In genomic region chr7:50795253-50795652, GRCh38 we compare ENCODE assay signal across 19 cellular contexts. TPM values are rescaled to one million over a fixed set of nuclear protein-coding genes. Genes with fewer than 3 reads are reported as not detected.
A peak's percentile ranks its signal among the peaks of the same experiment; 100 is the strongest.
DNase-seq lines count a peak whose midpoint lies in the region; ATAC-seq and TF ChIP-seq lines count a peak whose summit lies in the region.
"Had no signal": no experiment of that assay in that cellular context is flagged by ENCODE, and none has a peak within 500 bp of the region (broad histone marks: within the 10 kb centered on the region; RNA-seq: fewer than 3 reads in every experiment).

No MANE protein-coding gene starts in this region.

- 0 out of 2 replicates have a peak, but pooled peaks cover 4% of the 10 kb centered on the region for H3K4me1 ChIP-seq in HEK293 (ENCODE audit: control insufficient read depth, insufficient read depth, low read length)

- no peak overlapping the region for H3K4me3 ChIP-seq in HEK293 (ENCODE audit: low read depth, low read length)

- peaks cover 6% of the 10 kb centered on the region for H3K9me3 Mint-ChIP-seq in neural crest cell
- peaks cover 0 to 6% of the 10 kb centered on the region in 2 donors for H3K9me3 Mint-ChIP-seq in stimulated activated naive CD8-positive, alpha-beta T cell treated with anti-CD3 and anti-CD28 coated beads, Interleukin-15, amount 100 ng/mL, for 72 hours
- H3K9me3 Mint-ChIP-seq in osteocyte (ENCODE audit: unreplicated experiment) = peaks cover 8% of the 10 kb centered on the region

- no peaks in the 10 kb centered on the region for H3K9me3 ChIP-seq in HEK293 (ENCODE audit: control insufficient read depth, insufficient read depth, low read depth, low read length)

- H3K27ac Mint-ChIP-seq in neural crest cell (ENCODE audit: unreplicated experiment) (no peak overlapping the region), osteocyte (ENCODE audit: unreplicated experiment) (no peak overlapping the region)
- H3K27ac Mint-ChIP-seq in stimulated activated naive CD8-positive, alpha-beta T cell treated with anti-CD3 and anti-CD28 coated beads, Interleukin-15, amount 100 ng/mL, for 72 hours = no peak overlapping the region
- H3K27ac Mint-ChIP-seq: CD14-positive monocyte had no signal

- H3K27me3 Mint-ChIP-seq in neural crest cell (ENCODE audit: low read depth) = peaks cover 15% of the 10 kb centered on the region
- H3K27me3 Mint-ChIP-seq in stimulated activated naive CD8-positive, alpha-beta T cell treated with anti-CD3 and anti-CD28 coated beads, Interleukin-15, amount 100 ng/mL, for 72 hours = peaks cover 52% of the 10 kb centered on the region
- peaks cover 3% of the 10 kb centered on the region for H3K27me3 Mint-ChIP-seq in osteocyte (ENCODE audit: unreplicated experiment)

- no peak for TF ChIP-seq CTCF in HEK293 (tag by site-specific recombination; IDR thresholded peaks at IDR 0.05)
- no peak for TF ChIP-seq CTCF in neural crest cell (conservative IDR thresholded peaks at IDR 0.05)
- no peak for TF ChIP-seq CTCF in osteocyte (IDR thresholded peaks at IDR 0.05)

- H3K4me1 Mint-ChIP-seq in neural crest cell (peaks cover 29% of the 10 kb centered on the region), osteocyte (ENCODE audit: unreplicated experiment) (peaks cover 18% of the 10 kb centered on the region)
- H3K4me1 Mint-ChIP-seq in stimulated activated naive CD8-positive, alpha-beta T cell treated with anti-CD3 and anti-CD28 coated beads, Interleukin-15, amount 100 ng/mL, for 72 hours = peaks cover 7% of the 10 kb centered on the region

- CTCF ChIA-PET in HEK293 (lab: Yijun Ruan, JAX) = interaction anchor here (0.8 to 1.0 kb wide), 2 partner anchors 346 to 347 kb away, joined by 3 to 4 read pairs; no protein-coding TSS in a partner anchor

- no peak overlapping the region for H3K27ac ChIP-seq in HEK293 (ENCODE audit: extremely low read depth, low read depth, low read length)
- H3K27ac ChIP-seq: HL-60 had no signal

- DNase-seq in DMS 273 treated with DMSO at 0.1 percent for 48 hours (lab: John Stamatoyannopoulos, UW) = peak; percentile 32
- DNase-seq in SW480 (ENCODE audit: low spot score) = peak; percentile 49
- DNase-seq in neural crest cell (ENCODE audit: low read depth, low spot score) = no peak
- DNase-seq in stimulated activated naive CD8-positive, alpha-beta T cell treated with anti-CD3 and anti-CD28 coated beads, Interleukin-15, amount 100 ng/mL, for 72 hours = no peak
- DNase-seq in osteocyte (ENCODE audit: extremely low spot score, unreplicated experiment) = no peak
- DNase-seq: AML-193; COR-L47; NCI-H1092 treated with DMSO at 0.1 percent for 48 hours; NCI-H2081 treated with DMSO at 0.1 percent for 48 hours; NCI-H2227 treated with DMSO at 0.1 percent for 48 hours; NCI-H524 treated with DMSO at 0.1 percent for 48 hours; NK-92 treated with Interleukin-12 subunit alpha and Interleukin-12 subunit beta, amount 100 ng/mL, for 24 hours; RPMI8226; SIG-M5 had no signal

- ATAC-seq in stimulated activated naive CD8-positive, alpha-beta T cell treated with anti-CD3 and anti-CD28 coated beads, Interleukin-15, amount 100 ng/mL, for 72 hours = no peak
- no peak for ATAC-seq in HG03139 (IDR thresholded peaks at IDR 0.05; ENCODE audit: unreplicated experiment)

- H3K36me3 Mint-ChIP-seq in neural crest cell (ENCODE audit: low read depth) (no peaks in the 10 kb centered on the region), osteocyte (ENCODE audit: unreplicated experiment) (no peaks in the 10 kb centered on the region)
- H3K36me3 Mint-ChIP-seq: CD14-positive monocyte had no signal

- H3K4me3 Mint-ChIP-seq in neural crest cell (peak overlapping the region; percentile 62), osteocyte (ENCODE audit: unreplicated experiment) (no peak overlapping the region)
- no peak overlapping the region for H3K4me3 Mint-ChIP-seq in stimulated activated naive CD8-positive, alpha-beta T cell treated with anti-CD3 and anti-CD28 coated beads, Interleukin-15, amount 100 ng/mL, for 72 hours

- no peaks in the 10 kb centered on the region for H3K36me3 ChIP-seq in HEK293 (ENCODE audit: control insufficient read depth in 2 of 2, insufficient read depth in 1 of 2, low read length in 2 of 2)

- POLR2A ChIA-PET in HEK293 (lab: Yijun Ruan, JAX) = no interaction called here

TF ChIP-seq in HEK293, 187 proteins besides CTCF, POLR2A, EP300 and RAD21:
- TF ChIP-seq GLI4 (tag by site-specific recombination; IDR thresholded peaks at IDR 0.05) = no peak
- 0 out of 2 replicates have a peak, but pooled peaks have one; percentile 20 for TF ChIP-seq EGR2 (tag by site-specific recombination; IDR thresholded peaks at IDR 0.05; ENCODE audit: low read depth)
- TF ChIP-seq ZNF623 (tag by site-specific recombination; IDR thresholded peaks at IDR 0.05) = no peak
- peak; percentile 55 for TF ChIP-seq ZFHX2 (tag by site-specific recombination; conservative IDR thresholded peaks at IDR 0.05)
- TF ChIP-seq ZNF133 (tag by site-specific recombination; IDR thresholded peaks at IDR 0.05) = no peak
- peak; percentile 36; the same call in 1 of the 2 replicates for TF ChIP-seq ZBTB17 (tag by site-specific recombination; IDR thresholded peaks at IDR 0.05)
- no peak for TF ChIP-seq ZNF37A (tag by site-specific recombination; IDR thresholded peaks at IDR 0.05)

RNA-seq across cellular contexts. Expression of gene GRB10, which starts 12.6 kb away (rescaled TPM):
- 86.0 and 93.0 TPM in 2 replicates for total RNA-seq in neural crest cell
- 47.4 and 51.3 TPM in 2 replicates for total RNA-seq in osteocyte
- total RNA-seq: OCI-LY7 had no signal

Comparison
In these comparisons a context has a peak if more than half of its experiments do, and no peak if none do; other contexts are left out.
1. DNase-seq: peak in DMS 273 treated with DMSO at 0.1 percent for 48 hours (single experiment) and SW480 (single experiment); none in neural crest cell (single experiment), stimulated activated naive CD8-positive, alpha-beta T cell treated with anti-CD3 and anti-CD28 coated beads, Interleukin-15, amount 100 ng/mL, for 72 hours (0 of 2) and osteocyte (single experiment).